In genomic region chr14:63361790-63362189, GRCh38 we compare ENCODE assay signal across 1 cellular context.
TF ChIP-seq lines count a peak whose summit lies in the region.

No MANE protein-coding gene starts in this region.

TF ChIP-seq in WTC11, 78 proteins besides CTCF, POLR2A, EP300 and RAD21 (continued from another document):
- TF ChIP-seq ZNF532 (CRISPR knock-in tag; IDR thresholded peaks at IDR 0.05; ENCODE audit: borderline replicate concordance) (no peak), STAT6 (CRISPR knock-in tag; conservative IDR thresholded peaks at IDR 0.05; ENCODE audit: low read depth) (no peak), ESRRA (CRISPR knock-in tag; IDR thresholded peaks at IDR 0.05; ENCODE audit: borderline replicate concordance) (no peak), ZNF263 (CRISPR knock-in tag; IDR thresholded peaks at IDR 0.05; ENCODE audit: low read depth) (no peak), ZNF219 (CRISPR knock-in tag; IDR thresholded peaks at IDR 0.05; ENCODE audit: borderline replicate concordance) (no peak), NR3C1 (CRISPR knock-in tag; conservative IDR thresholded peaks at IDR 0.05; ENCODE audit: low read depth) (no peak), OVOL2 (CRISPR knock-in tag; IDR thresholded peaks at IDR 0.05; ENCODE audit: borderline replicate concordance) (no peak), ZNF121 (CRISPR knock-in tag; IDR thresholded peaks at IDR 0.05) (no peak)
